8 cellular contexts compared by ENCODE assay signal in the genomic region with DNA sequence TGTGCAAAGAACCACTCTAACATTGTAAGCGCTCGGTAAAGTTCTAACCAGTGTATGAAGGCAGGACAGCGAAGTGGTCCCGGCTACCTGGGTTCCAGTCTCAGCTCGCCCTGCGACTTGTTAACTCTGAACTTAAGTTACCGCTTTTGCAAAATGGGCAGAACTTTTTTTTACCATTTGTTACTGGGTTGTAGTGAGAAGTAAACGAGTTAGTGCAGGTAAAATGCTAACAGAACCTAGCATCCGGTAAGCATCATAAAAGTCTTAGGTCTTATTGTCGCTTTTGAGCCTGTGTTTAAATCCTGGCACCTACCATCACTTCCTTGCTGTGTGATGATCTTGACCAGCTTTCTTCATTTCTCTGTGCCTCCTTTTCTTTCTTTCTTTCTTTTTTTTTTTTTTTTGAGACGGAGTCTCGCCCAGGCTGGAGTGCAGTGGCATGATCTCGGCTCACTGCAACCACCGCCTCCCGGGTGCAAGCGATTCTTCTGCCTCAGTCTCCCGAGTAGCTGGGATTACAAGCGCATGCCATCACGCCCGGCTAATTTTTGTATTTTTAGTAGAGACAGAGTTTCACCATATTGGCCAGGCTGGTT. TPM values are rescaled to one million over a fixed set of nuclear protein-coding genes. Genes with fewer than 3 reads are reported as not detected.
DNase-seq lines count a peak whose midpoint lies in the region; ATAC-seq and TF ChIP-seq lines count a peak whose summit lies in the region.

No MANE protein-coding gene starts in this region.

- H3K4me3 ChIP-seq in fibroblast of villous mesenchyme (ENCODE audit: low read depth, low read length) (peak overlapping the region; percentile 91), retinal pigment epithelial cell (ENCODE audit: low read length) (peak overlapping the region; percentile 98)

- peak overlapping the region; percentile 97 for H3K4me3 Mint-ChIP-seq in T-helper 1 cell treated with Interleukin-12 subunit alpha and Interleukin-12 subunit beta and Interleukin-4 antibody, amounts not matched to agents 30 μg/mL and 1 μg/mL, for 36 hours

- H3K27ac Mint-ChIP-seq in T-helper 1 cell treated with Interleukin-12 subunit alpha and Interleukin-12 subunit beta and Interleukin-4 antibody, amounts not matched to agents 30 μg/mL and 1 μg/mL, for 36 hours, result peak overlapping the region; percentile 96

- peaks cover 2% of the 10 kb centered on the region for H3K36me3 Mint-ChIP-seq in T-helper 1 cell treated with Interleukin-12 subunit alpha and Interleukin-12 subunit beta and Interleukin-4 antibody, amounts not matched to agents 30 μg/mL and 1 μg/mL, for 36 hours (ENCODE audit: low read depth)

- no peaks in the 10 kb centered on the region for H3K27me3 Mint-ChIP-seq in T-helper 1 cell treated with Interleukin-12 subunit alpha and Interleukin-12 subunit beta and Interleukin-4 antibody, amounts not matched to agents 30 μg/mL and 1 μg/mL, for 36 hours (ENCODE audit: low read depth)

- TF ChIP-seq CTCF in fibroblast of villous mesenchyme (IDR thresholded peaks at IDR 0.05; ENCODE audit: insufficient read depth, low read depth, low read length) (no peak), retinal pigment epithelial cell (conservative IDR thresholded peaks at IDR 0.05; ENCODE audit: low read depth, low read length) (no peak)

- H3K9me3 Mint-ChIP-seq in T-helper 1 cell treated with Interleukin-12 subunit alpha and Interleukin-12 subunit beta and Interleukin-4 antibody, amounts not matched to agents 30 μg/mL and 1 μg/mL, for 36 hours, result no peaks in the 10 kb centered on the region

- H3K4me1 Mint-ChIP-seq in T-helper 1 cell treated with Interleukin-12 subunit alpha and Interleukin-12 subunit beta and Interleukin-4 antibody, amounts not matched to agents 30 μg/mL and 1 μg/mL, for 36 hours (ENCODE audit: low read depth), result peaks cover 26% of the 10 kb centered on the region

- no peak for ATAC-seq in GM18511 (IDR thresholded peaks at IDR 0.05; ENCODE audit: unreplicated experiment)

- DNase-seq in NCI-H748 (lab: John Stamatoyannopoulos, UW; ENCODE audit: unreplicated experiment), result peak; percentile 38
- no peak for DNase-seq in NCI-H748 treated with DMSO at 0.1 percent for 48 hours (lab: John Stamatoyannopoulos, UW)
- no peak for DNase-seq in fibroblast of villous mesenchyme (ENCODE audit: low read depth)
- DNase-seq in retinal pigment epithelial cell (ENCODE audit: low read depth), result no peak
- no peak for DNase-seq in NCI-H1417 treated with DMSO at 0.1 percent for 48 hours (lab: John Stamatoyannopoulos, UW)
- no peak for DNase-seq in mesenteric fat pad (ENCODE audit: low spot score)

RNA-seq across cellular contexts. Expression of gene TRMT1, which starts 0.7 kb away (rescaled TPM):
- 25.4 and 25.9 TPM in 2 replicates for total RNA-seq in fibroblast of villous mesenchyme
- 33.2 TPM for total RNA-seq in mesenteric fat pad

RNA-seq across cellular contexts. Expression of gene NACC1, which starts 0.8 kb away (rescaled TPM):
- 95.0 and 104 TPM in 2 replicates for total RNA-seq in fibroblast of villous mesenchyme
- total RNA-seq in mesenteric fat pad, result 45.2 TPM

RNA-seq across cellular contexts. Expression of gene LYL1, which starts 14.6 kb away (rescaled TPM):
- 2.6 and 3.9 TPM in 2 replicates for total RNA-seq in fibroblast of villous mesenchyme
- 11.5 TPM for total RNA-seq in mesenteric fat pad

RNA-seq across cellular contexts. Expression of gene STX10, which starts 32.9 kb away (rescaled TPM):
- total RNA-seq in fibroblast of villous mesenchyme (58.3 and 69.9 TPM in 2 replicates), mesenteric fat pad (45.4 TPM)

RNA-seq across cellular contexts. Expression of gene IER2, which starts 32.9 kb away (rescaled TPM):
- total RNA-seq in fibroblast of villous mesenchyme, result 22.0 and 28.7 TPM in 2 replicates
- 229 TPM for total RNA-seq in mesenteric fat pad
